23 cellular contexts compared by ENCODE assay signal in the genomic region with DNA sequence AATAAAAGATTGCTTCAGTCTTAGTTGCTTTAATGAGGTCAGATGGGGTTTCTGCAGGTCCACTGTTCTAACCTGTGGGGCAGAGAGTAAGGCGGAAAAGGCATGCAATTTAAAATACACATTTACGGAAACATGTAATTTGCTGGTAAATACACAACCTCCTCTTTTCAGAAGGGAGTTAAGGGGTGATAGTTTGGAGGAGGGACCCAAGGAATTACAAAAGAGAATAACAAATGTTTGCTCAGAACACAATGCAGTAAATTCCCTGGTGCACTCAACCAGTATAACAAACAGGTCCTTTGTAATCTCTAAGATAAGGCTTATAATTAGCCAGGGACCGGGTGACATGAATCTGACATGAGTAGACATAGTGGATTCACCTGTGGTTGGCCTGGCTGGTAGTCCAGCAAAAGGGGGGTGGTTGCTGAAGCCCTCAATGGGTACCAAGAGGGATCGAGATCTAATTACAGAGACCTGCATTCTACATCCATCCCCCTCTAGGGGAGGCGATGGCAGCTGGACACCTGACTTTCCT.
A peak's percentile ranks its signal among the peaks of the same experiment; 100 is the strongest.
DNase-seq lines count a peak whose midpoint lies in the region; ATAC-seq and TF ChIP-seq lines count a peak whose summit lies in the region.
"Had no signal": no experiment of that assay in that cellular context is flagged by ENCODE, and none has a peak within 500 bp of the region (broad histone marks: within the 10 kb centered on the region; RNA-seq: fewer than 3 reads in every experiment).

No MANE protein-coding gene starts in this region.

- H3K27ac ChIP-seq in HEK293 (ENCODE audit: extremely low read depth, low read depth, low read length) = no peak overlapping the region
- H3K27ac ChIP-seq: KMS-11, psoas muscle, SJSA1, uterus had no signal

- ATAC-seq in mucosa of descending colon = peak; percentile 52
- ATAC-seq: left ventricle myocardium superior, psoas muscle had no signal

- H3K9me3 ChIP-seq in HEK293 (ENCODE audit: control insufficient read depth, insufficient read depth, low read depth, low read length) (no peaks in the 10 kb centered on the region), mucosa of descending colon (no peaks in the 10 kb centered on the region)
- H3K9me3 ChIP-seq: Peyer's patch, psoas muscle, SJSA1, uterus had no signal

- peaks cover 7% of the 10 kb centered on the region for H3K4me1 Mint-ChIP-seq in activated naive CD4-positive, alpha-beta T cell treated with anti-CD3 and anti-CD28 coated beads, Interleukin-2, amount 10 ng/mL, durations not matched to agents 7 days and 5 days

- CTCF ChIA-PET in HEK293 (lab: Yijun Ruan, JAX) = interaction anchor here (0.6 kb wide), 1 partner anchor 370 kb away, joined by 7 read pairs; no protein-coding TSS in a partner anchor
- CTCF ChIA-PET in activated naive CD4-positive, alpha-beta T cell treated with anti-CD3 and anti-CD28 coated beads, Interleukin-2, amount 10 ng/mL, durations not matched to agents 7 days and 5 days (lab: Charles Lee) = no interaction called here

- DNase-seq in COLO668 (lab: John Stamatoyannopoulos, UW; ENCODE audit: unreplicated experiment) = peak; percentile 41
- DNase-seq in NCI-H69 (lab: John Stamatoyannopoulos, UW) = peak; percentile 87
- no peak for DNase-seq in mucosa of descending colon
- no peak for DNase-seq in T-helper 1 cell
- no peak for DNase-seq in EL
- no peak for DNase-seq in GM13977 (ENCODE audit: low spot score)
- no peak for DNase-seq in activated naive CD4-positive, alpha-beta T cell treated with anti-CD3 and anti-CD28 coated beads, Interleukin-2, amount 10 ng/mL, durations not matched to agents 7 days and 5 days
- DNase-seq: activated CD4-positive, alpha-beta T cell treated with anti-CD3 and anti-CD28 coated beads, Interleukin-2, amount 50 U/mL, for 4 hours; activated CD8-positive, alpha-beta memory T cell treated with anti-CD3 and anti-CD28 coated beads, Interleukin-2, amount 50 U/mL, for 48 hours; activated naive CD8-positive, alpha-beta T cell treated with anti-CD3 and anti-CD28 coated beads, Interleukin-2, amount 10 ng/mL, durations not matched to agents 7 days and 5 days; DMS 273 treated with DMSO at 0.1 percent for 48 hours; foreskin fibroblast; immature natural killer cell; left ventricle myocardium superior; midbrain; Peyer's patch; psoas muscle; uterus had no signal

- H3K4me3 ChIP-seq in HEK293 (ENCODE audit: low read depth, low read length) = no peak overlapping the region
- H3K4me3 ChIP-seq in mucosa of descending colon = no peak overlapping the region
- H3K4me3 ChIP-seq: Peyer's patch, psoas muscle, SJSA1, uterus had no signal

- no peaks in the 10 kb centered on the region for H3K9me3 Mint-ChIP-seq in activated naive CD4-positive, alpha-beta T cell treated with anti-CD3 and anti-CD28 coated beads, Interleukin-2, amount 10 ng/mL, durations not matched to agents 7 days and 5 days
- H3K9me3 Mint-ChIP-seq: activated naive CD8-positive, alpha-beta T cell treated with anti-CD3 and anti-CD28 coated beads, Interleukin-2, amount 10 ng/mL, durations not matched to agents 7 days and 5 days; activated T-helper 2 cell treated with anti-CD3 and anti-CD28 coated beads, Interferon-gamma antibody, Interleukin-2, Interleukin-4, amounts not matched to agents 10 μg/mL and 5 μg/mL and 100 μg/mL, durations not matched to agents 14 hours and 24 hours and 36 hours; T-helper 2 cell treated with Interferon-gamma antibody and Interleukin-4, amounts not matched to agents 5 μg/mL and 100 μg/mL, for 36 hours had no signal

- intact Hi-C loops in mucosa of descending colon (cut with DNase I, micrococcal nuclease) = no loop called here

- H3K27ac Mint-ChIP-seq in activated naive CD4-positive, alpha-beta T cell treated with anti-CD3 and anti-CD28 coated beads, Interleukin-2, amount 10 ng/mL, durations not matched to agents 7 days and 5 days = no peak overlapping the region
- H3K27ac Mint-ChIP-seq: activated naive CD8-positive, alpha-beta T cell treated with anti-CD3 and anti-CD28 coated beads, Interleukin-2, amount 10 ng/mL, durations not matched to agents 7 days and 5 days; activated T-helper 2 cell treated with anti-CD3 and anti-CD28 coated beads, Interferon-gamma antibody, Interleukin-2, Interleukin-4, amounts not matched to agents 10 μg/mL and 5 μg/mL and 100 μg/mL, durations not matched to agents 14 hours and 24 hours and 36 hours; immature natural killer cell; T-helper 2 cell treated with Interferon-gamma antibody and Interleukin-4, amounts not matched to agents 5 μg/mL and 100 μg/mL, for 36 hours had no signal

- H3K4me1 ChIP-seq in HEK293 (ENCODE audit: control insufficient read depth, insufficient read depth, low read length) (peaks cover 40% of the 10 kb centered on the region), mucosa of descending colon (ENCODE audit: low read depth) (peaks cover 5% of the 10 kb centered on the region)
- H3K4me1 ChIP-seq: psoas muscle, SJSA1, uterus had no signal

- peaks cover 62% of the 10 kb centered on the region for H3K27me3 Mint-ChIP-seq in activated naive CD4-positive, alpha-beta T cell treated with anti-CD3 and anti-CD28 coated beads, Interleukin-2, amount 10 ng/mL, durations not matched to agents 7 days and 5 days

- in situ Hi-C loops in GM13977 (cut with MboI; ENCODE audit: low pct_unique_long_range_greater_than_20kb, low sequenced_read_pairs, unreplicated experiment) = no loop called here

- TF ChIP-seq CTCF in HEK293 (tag by site-specific recombination; IDR thresholded peaks at IDR 0.05) (no peak), mucosa of descending colon (IDR thresholded peaks at IDR 0.05) (no peak), GM13977 (IDR thresholded peaks at IDR 0.05; ENCODE audit: extremely low read depth, insufficient read depth, missing control alignments) (no peak)

- H3K4me3 Mint-ChIP-seq in activated naive CD4-positive, alpha-beta T cell treated with anti-CD3 and anti-CD28 coated beads, Interleukin-2, amount 10 ng/mL, durations not matched to agents 7 days and 5 days = no peak overlapping the region
- H3K4me3 Mint-ChIP-seq: activated naive CD8-positive, alpha-beta T cell treated with anti-CD3 and anti-CD28 coated beads, Interleukin-2, amount 10 ng/mL, durations not matched to agents 7 days and 5 days; T-helper 2 cell treated with Interferon-gamma antibody and Interleukin-4, amounts not matched to agents 5 μg/mL and 100 μg/mL, for 36 hours had no signal

- H3K36me3 ChIP-seq in HEK293 (ENCODE audit: control insufficient read depth in 2 of 2, insufficient read depth in 1 of 2, low read length in 2 of 2) (no peaks in the 10 kb centered on the region), mucosa of descending colon (ENCODE audit: low read depth) (no peaks in the 10 kb centered on the region)
- H3K36me3 ChIP-seq: Peyer's patch, SJSA1, uterus had no signal

- POLR2A ChIA-PET in HEK293 (lab: Yijun Ruan, JAX) = no interaction called here

- no peaks in the 10 kb centered on the region for H3K36me3 Mint-ChIP-seq in activated naive CD4-positive, alpha-beta T cell treated with anti-CD3 and anti-CD28 coated beads, Interleukin-2, amount 10 ng/mL, durations not matched to agents 7 days and 5 days
- H3K36me3 Mint-ChIP-seq: activated naive CD8-positive, alpha-beta T cell treated with anti-CD3 and anti-CD28 coated beads, Interleukin-2, amount 10 ng/mL, durations not matched to agents 7 days and 5 days; immature natural killer cell had no signal

TF ChIP-seq in HEK293, 187 proteins besides CTCF, POLR2A, EP300 and RAD21:
- TF ChIP-seq ZNF654 (tag by site-specific recombination; IDR thresholded peaks at IDR 0.05; ENCODE audit: low read depth) (no peak), SP7 (tag by site-specific recombination; IDR thresholded peaks at IDR 0.05) (peak; percentile 94)

Comparison
In these comparisons a context has a peak if more than half of its experiments do, and no peak if none do; other contexts are left out.
1. DNase-seq: peak in COLO668 (single experiment) and NCI-H69 (single experiment); none in mucosa of descending colon (0 of 3), T-helper 1 cell (0 of 5), EL (single experiment), GM13977 (single experiment) and activated naive CD4-positive, alpha-beta T cell treated with anti-CD3 and anti-CD28 coated beads, Interleukin-2, amount 10 ng/mL, durations not matched to agents 7 days and 5 days (single experiment).